In genomic region chr12:55647027-55647426, GRCh38 we compare ENCODE assay signal across 12 cellular contexts. TPM values are rescaled to one million over a fixed set of nuclear protein-coding genes. Genes with fewer than 3 reads are reported as not detected.
DNase-seq lines count a peak whose midpoint lies in the region; TF ChIP-seq lines count a peak whose summit lies in the region.
"Had no signal": no experiment of that assay in that cellular context is flagged by ENCODE, and none has a peak within 500 bp of the region (broad histone marks: within the 10 kb centered on the region; RNA-seq: fewer than 3 reads in every experiment).

No MANE protein-coding gene starts in this region.

- H3K9me3 ChIP-seq in GM23248 (ENCODE audit: low read depth) = no peaks in the 10 kb centered on the region
- 0 out of 2 replicates have a peak, but pooled peaks cover 4% of the 10 kb centered on the region for H3K9me3 ChIP-seq in OCI-LY7 (ENCODE audit: low read length)
- no peaks in the 10 kb centered on the region for H3K9me3 ChIP-seq in smooth muscle cell (replicated peaks; ENCODE audit: low read depth)
- H3K9me3 ChIP-seq: SK-N-SH had no signal

- H3K9me3 Mint-ChIP-seq in immature natural killer cell = no peaks in the 10 kb centered on the region
- peaks cover 10% of the 10 kb centered on the region for H3K9me3 Mint-ChIP-seq in activated naive CD4-positive, alpha-beta T cell treated with anti-CD3 and anti-CD28 coated beads, Interleukin-2, amount 10 ng/mL, durations not matched to agents 7 days and 5 days

- no peaks in the 10 kb centered on the region for H3K4me1 ChIP-seq in GM23248 (ENCODE audit: insufficient read depth)
- H3K4me1 ChIP-seq in OCI-LY7 (ENCODE audit: insufficient read depth, low read length, poor library complexity, severe bottlenecking) = peaks cover 16% of the 10 kb centered on the region
- H3K4me1 ChIP-seq in smooth muscle cell (ENCODE audit: low read depth) = no peaks in the 10 kb centered on the region

- H4K20me1 ChIP-seq in GM23248 (ENCODE audit: insufficient read depth) (no peaks in the 10 kb centered on the region), OCI-LY7 (ENCODE audit: insufficient read depth, low read length) (no peaks in the 10 kb centered on the region), smooth muscle cell (ENCODE audit: low read depth) (no peaks in the 10 kb centered on the region)

- H3K27me3 ChIP-seq in GM23248 (replicated peaks; ENCODE audit: insufficient read depth) (0 out of 2 replicates have a peak, but pooled peaks cover 7% of the 10 kb centered on the region), smooth muscle cell (ENCODE audit: low read depth) (no peaks in the 10 kb centered on the region)

- no peak overlapping the region for H3K9ac ChIP-seq in GM23248
- H3K9ac ChIP-seq in smooth muscle cell (ENCODE audit: low read depth) = no peak overlapping the region
- H3K9ac ChIP-seq: SK-N-SH had no signal

- H3K27me3 Mint-ChIP-seq in immature natural killer cell (ENCODE audit: low read depth in 3 of 3) = peaks cover 3 to 6% (median 6%) of the 10 kb centered on the region in 3 donors
- peaks cover 6% of the 10 kb centered on the region for H3K27me3 Mint-ChIP-seq in activated naive CD4-positive, alpha-beta T cell treated with anti-CD3 and anti-CD28 coated beads, Interleukin-2, amount 10 ng/mL, durations not matched to agents 7 days and 5 days

- H3K36me3 ChIP-seq in GM23248 (ENCODE audit: low read depth) (no peaks in the 10 kb centered on the region), OCI-LY7 (ENCODE audit: insufficient read depth, low read length) (no peaks in the 10 kb centered on the region), smooth muscle cell (ENCODE audit: low read depth) (no peaks in the 10 kb centered on the region)

- no peak overlapping the region for H3K4me2 ChIP-seq in GM23248 (ENCODE audit: unreplicated experiment)
- H3K4me2 ChIP-seq in OCI-LY7 (ENCODE audit: low read length) = no peak overlapping the region
- no peak overlapping the region for H3K4me2 ChIP-seq in smooth muscle cell
- H3K4me2 ChIP-seq: SK-N-SH had no signal

- H3K27ac Mint-ChIP-seq in immature natural killer cell = peak overlapping the region in 5 of 6 donors; percentile 31 to 78 (median 40)
- H3K27ac Mint-ChIP-seq in activated naive CD4-positive, alpha-beta T cell treated with anti-CD3 and anti-CD28 coated beads, Interleukin-2, amount 10 ng/mL, durations not matched to agents 7 days and 5 days = no peak overlapping the region

- BruUV-seq in OCI-LY7 (replicated peaks; lab: Mats Ljungman, UMichigan) = no TSS peak

- CTCF ChIA-PET in OCI-LY7 (lab: Charles Lee; ENCODE audit: unreplicated experiment) = no interaction called here
- CTCF ChIA-PET in activated naive CD4-positive, alpha-beta T cell treated with anti-CD3 and anti-CD28 coated beads, Interleukin-2, amount 10 ng/mL, durations not matched to agents 7 days and 5 days (lab: Charles Lee) = interaction anchor here (0.7 to 4.9 kb wide), 9 partner anchors 10 to 90 kb away, joined by 3 to 63 read pairs (median 5); no protein-coding TSS in a partner anchor

- in situ Hi-C loops in GM23248 (cut with MboI) = no loop called here

- H3K9me2 ChIP-seq in GM23248 (ENCODE audit: insufficient read depth) (no peaks in the 10 kb centered on the region), OCI-LY7 (ENCODE audit: insufficient read depth, low read length) (no peaks in the 10 kb centered on the region)
- H3K9me2 ChIP-seq: SK-N-SH had no signal

- H3F3A ChIP-seq in GM23248 (ENCODE audit: insufficient read depth) (no peaks in the 10 kb centered on the region), smooth muscle cell (ENCODE audit: low read depth) (no peaks in the 10 kb centered on the region)

- H3K4me3 Mint-ChIP-seq in immature natural killer cell = peak overlapping the region in 1 of 5 donors; percentile 34
- no peak overlapping the region for H3K4me3 Mint-ChIP-seq in activated naive CD4-positive, alpha-beta T cell treated with anti-CD3 and anti-CD28 coated beads, Interleukin-2, amount 10 ng/mL, durations not matched to agents 7 days and 5 days

- intact Hi-C loops in OCI-LY7 (cut with micrococcal nuclease; ENCODE audit: unreplicated experiment) = loop anchor here (10.0 kb wide), 1 partner anchor 662 kb away; the partner anchor contains the start of gene TESPA1

- H3K4me3 ChIP-seq in GM23248 (no peak overlapping the region), OCI-LY7 (ENCODE audit: low read depth, low read length, poor library complexity, severe bottlenecking) (no peak overlapping the region), smooth muscle cell (no peak overlapping the region)

- H2AFZ ChIP-seq in GM23248 (peak overlapping the region; percentile 74; the same call in 1 of the 2 replicates), OCI-LY7 (ENCODE audit: low read length) (peak overlapping the region; percentile 85; the same call in 1 of the 2 replicates), smooth muscle cell (ENCODE audit: low read depth) (peak overlapping the region; percentile 48)

- H3K27ac ChIP-seq in GM23248 (no peak overlapping the region), OCI-LY7 (ENCODE audit: low read depth, low read length, poor library complexity, severe bottlenecking) (no peak overlapping the region), smooth muscle cell (ENCODE audit: low read depth) (no peak overlapping the region)

- POLR2A ChIA-PET in OCI-LY7 (lab: Charles Lee) = no interaction called here

- no peaks in the 10 kb centered on the region for H3K79me2 ChIP-seq in GM23248 (ENCODE audit: insufficient read depth)
- H3K79me2 ChIP-seq in OCI-LY7 (ENCODE audit: insufficient read depth, low read depth, low read length) = no peaks in the 10 kb centered on the region
- no peaks in the 10 kb centered on the region for H3K79me2 ChIP-seq in smooth muscle cell (ENCODE audit: low read depth)

- DNase-seq in GM23248 (no peak), OCI-LY7 (ENCODE audit: low spot score) (no peak), immature natural killer cell (no peak), smooth muscle cell (lab: John Stamatoyannopoulos, UW; ENCODE audit: unreplicated experiment) (no peak), OCI-M2 (lab: John Stamatoyannopoulos, UW; ENCODE audit: unreplicated experiment) (no peak), foreskin melanocyte (no peak), T1000 (lab: John Stamatoyannopoulos, UW) (no peak)
- no peak for DNase-seq in activated naive CD4-positive, alpha-beta T cell treated with anti-CD3 and anti-CD28 coated beads, Interleukin-2, amount 10 ng/mL, durations not matched to agents 7 days and 5 days
- DNase-seq: NCI-H2081 treated with DMSO at 0.1 percent for 48 hours, retina, SK-N-SH had no signal

- no peaks in the 10 kb centered on the region for H3K36me3 Mint-ChIP-seq in immature natural killer cell
- H3K36me3 Mint-ChIP-seq in activated naive CD4-positive, alpha-beta T cell treated with anti-CD3 and anti-CD28 coated beads, Interleukin-2, amount 10 ng/mL, durations not matched to agents 7 days and 5 days = peaks cover 3% of the 10 kb centered on the region

- WGBS in GM23248 (ENCODE audit: low coverage in 1 of 2, low lambda C conversion rate in 2 of 2, missing lambda C conversion rate in 2 of 2), 2 experiments = 69 to 77% methylated on average over 5 of the region's 5 CpGs
- WGBS in smooth muscle cell (ENCODE audit: low lambda C conversion rate) = 91% methylated on average over 5 of the region's 5 CpGs

- TF ChIP-seq CTCF in OCI-LY7 (conservative IDR thresholded peaks at IDR 0.05; ENCODE audit: low read length) (no peak), smooth muscle cell (IDR thresholded peaks at IDR 0.05; ENCODE audit: borderline replicate concordance, insufficient read depth, poor library complexity, severe bottlenecking) (no peak)

- peaks cover 10 to 11% of the 10 kb centered on the region in 2 donors for H3K4me1 Mint-ChIP-seq in immature natural killer cell
- peaks cover 21% of the 10 kb centered on the region for H3K4me1 Mint-ChIP-seq in activated naive CD4-positive, alpha-beta T cell treated with anti-CD3 and anti-CD28 coated beads, Interleukin-2, amount 10 ng/mL, durations not matched to agents 7 days and 5 days

RNA-seq across cellular contexts. Expression of gene OR10P1, which starts 10.3 kb away (rescaled TPM):
- total RNA-seq in GM23248 (2014; rRNA removed; shearing (Covaris generic)) = not detected in 2 replicates
- polyA plus RNA-seq in GM23248 (2016; fragmentation: Nextera tagmentation; extraction: Ambion mirVana) = not detected in 2 replicates
- total RNA-seq in OCI-LY7 (2014; rRNA removed; shearing (Covaris generic)) = not detected in 2 replicates
- not detected in 2 replicates for total RNA-seq in OCI-LY7 (2022)
- polyA plus RNA-seq in immature natural killer cell = not detected
- not detected in 2 replicates for total RNA-seq in smooth muscle cell
- not detected in 2 replicates for polyA plus RNA-seq in smooth muscle cell
- total RNA-seq: temporal lobe had no signal
- polyA plus RNA-seq: SK-N-SH had no signal
